ENCODE assay signal across 18 cellular contexts in the genomic region with DNA sequence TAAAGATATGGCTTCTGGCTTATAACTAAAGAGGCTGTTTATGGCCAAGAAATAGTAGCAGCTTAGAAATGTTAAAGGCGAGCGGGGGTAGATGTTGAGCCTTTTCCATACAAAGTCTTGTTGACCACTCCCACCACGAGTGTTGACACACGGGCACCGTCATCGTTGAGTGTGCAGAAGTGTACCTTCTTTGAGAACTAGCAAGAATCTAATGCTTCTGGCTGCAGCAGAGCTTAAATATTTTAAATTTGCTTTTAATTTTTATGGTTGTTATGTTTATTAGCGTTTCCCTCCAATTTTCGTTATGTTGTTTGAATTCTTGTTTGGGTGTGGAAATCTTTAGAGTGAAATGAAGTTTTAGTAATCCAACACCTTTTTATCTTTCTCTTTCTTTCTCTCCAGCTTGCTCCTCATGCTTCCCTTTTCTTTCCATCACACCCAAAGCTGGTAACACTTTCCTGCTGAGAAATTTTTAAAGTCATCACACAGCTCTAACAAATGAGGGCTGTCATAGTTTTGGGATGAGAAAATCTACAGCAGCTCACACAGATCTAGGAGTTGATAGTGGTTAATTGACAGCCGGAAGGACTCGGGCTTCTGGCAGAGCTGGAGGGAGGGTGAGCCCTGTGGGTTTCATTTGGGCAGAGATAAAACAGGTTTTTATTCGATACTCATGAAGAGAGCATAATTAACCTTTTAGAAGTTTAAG.
DNase-seq lines count a peak whose midpoint lies in the region; ATAC-seq, FAIRE-seq and TF ChIP-seq lines count a peak whose summit lies in the region.
"Had no signal": no experiment of that assay in that cellular context is flagged by ENCODE, and none has a peak within 500 bp of the region (broad histone marks: within the 10 kb centered on the region; RNA-seq: fewer than 3 reads in every experiment).

No MANE protein-coding gene starts in this region.

- no peak for TF ChIP-seq CTCF in bronchial epithelial cell (IDR thresholded peaks at IDR 0.05; ENCODE audit: insufficient read depth, low read length, severe bottlenecking)
- no peak for TF ChIP-seq CTCF in ovary (IDR thresholded peaks at IDR 0.05)

- peaks cover 8 to 9% of the 10 kb centered on the region in 2 donors for H3K9me3 Mint-ChIP-seq in effector memory CD8-positive, alpha-beta T cell
- H3K9me3 Mint-ChIP-seq: activated CD4-positive, alpha-beta T cell treated with anti-CD3 and anti-CD28 coated beads, Interleukin-2, amount 10 ng/mL, durations not matched to agents 7 days and 5 days had no signal

- H3K27ac ChIP-seq in ovary = no peak overlapping the region
- H3K27ac ChIP-seq: cardiac muscle cell, psoas muscle had no signal

- no peak overlapping the region for H3K4me3 Mint-ChIP-seq in effector memory CD8-positive, alpha-beta T cell
- H3K4me3 Mint-ChIP-seq: activated CD4-positive, alpha-beta T cell treated with anti-CD3 and anti-CD28 coated beads, Interleukin-2, amount 10 ng/mL, durations not matched to agents 7 days and 5 days; stimulated activated naive CD8-positive, alpha-beta T cell treated with anti-CD3 and anti-CD28 coated beads, Interleukin-15, Interleukin-2, amounts not matched to agents 100 ng/mL and 50 ng/mL, for 24 hours had no signal

- no peaks in the 10 kb centered on the region for H3K27me3 ChIP-seq in bronchial epithelial cell (ENCODE audit: control insufficient read depth, insufficient read depth, low read length)
- H3K27me3 ChIP-seq in ovary = no peaks in the 10 kb centered on the region
- H3K27me3 ChIP-seq: cardiac muscle cell had no signal

- H3K27me3 Mint-ChIP-seq in effector memory CD8-positive, alpha-beta T cell = no peaks in the 10 kb centered on the region
- H3K27me3 Mint-ChIP-seq: activated CD4-positive, alpha-beta T cell treated with anti-CD3 and anti-CD28 coated beads, Interleukin-2, amount 10 ng/mL, durations not matched to agents 7 days and 5 days; stimulated activated naive CD8-positive, alpha-beta T cell treated with anti-CD3 and anti-CD28 coated beads, Interleukin-15, Interleukin-2, amounts not matched to agents 100 ng/mL and 50 ng/mL, for 24 hours had no signal

- no peaks in the 10 kb centered on the region for H3K4me1 Mint-ChIP-seq in effector memory CD8-positive, alpha-beta T cell (ENCODE audit: low read depth in 2 of 2)

- no peaks in the 10 kb centered on the region for H3K4me1 ChIP-seq in ovary (ENCODE audit: insufficient read depth)

- H3K27ac Mint-ChIP-seq in effector memory CD8-positive, alpha-beta T cell = no peak overlapping the region
- H3K27ac Mint-ChIP-seq: activated CD4-positive, alpha-beta T cell treated with anti-CD3 and anti-CD28 coated beads, Interleukin-2, amount 10 ng/mL, durations not matched to agents 7 days and 5 days; stimulated activated naive CD8-positive, alpha-beta T cell treated with anti-CD3 and anti-CD28 coated beads, Interleukin-15, Interleukin-2, amounts not matched to agents 100 ng/mL and 50 ng/mL, for 24 hours had no signal

- H3K4me3 ChIP-seq in bronchial epithelial cell (ENCODE audit: low read depth, low read length) = no peak overlapping the region
- H3K4me3 ChIP-seq in ovary = peak overlapping the region; percentile 5
- H3K4me3 ChIP-seq: cardiac muscle cell, psoas muscle had no signal

- TF ChIP-seq EP300 in ovary (IDR thresholded peaks at IDR 0.05) = no peak

- no peaks in the 10 kb centered on the region for H3K9me3 ChIP-seq in ovary
- H3K9me3 ChIP-seq: psoas muscle had no signal

- intact Hi-C loops in ovary (cut with DNase I) = no loop called here

- H3K36me3 ChIP-seq in bronchial epithelial cell (ENCODE audit: control insufficient read depth, insufficient read depth, low read length) (no peaks in the 10 kb centered on the region), ovary (no peaks in the 10 kb centered on the region)
- H3K36me3 ChIP-seq: cardiac muscle cell had no signal

- H3K36me3 Mint-ChIP-seq in effector memory CD8-positive, alpha-beta T cell (ENCODE audit: insufficient read depth) = no peaks in the 10 kb centered on the region

- 10 to 16% (median 16%) methylated on average over 11 of the region's 11 CpGs for WGBS in ovary, 3 donors

- FAIRE-seq in bronchial epithelial cell (lab: Jason Lieb, UNC) = no peak
- FAIRE-seq: G401.6 had no signal

- no peak for TF ChIP-seq POLR2A in ovary (IDR thresholded peaks at IDR 0.05)

- peak; percentile 12 for DNase-seq in COLO829 (ENCODE audit: low spot score)
- peak; percentile 64 for DNase-seq in LHCN-M2 (ENCODE audit: low read depth)
- DNase-seq in bronchial epithelial cell (ENCODE audit: low read depth) = peak; percentile 72
- DNase-seq in ovary = peak in 2 of 5 donors; percentile 19 to 31
- no peak for DNase-seq in stimulated activated CD4-positive, alpha-beta T cell treated with anti-CD3 and anti-CD28 coated beads, Interleukin-2, amount 100 ng/mL, for 24 hours
- DNase-seq in effector memory CD8-positive, alpha-beta T cell = no peak
- DNase-seq: activated CD4-positive, alpha-beta T cell treated with anti-CD3 and anti-CD28 coated beads, Interleukin-2, amount 10 ng/mL, durations not matched to agents 7 days and 5 days; activated effector memory CD4-positive, alpha-beta T cell treated with Interleukin-2 at 50 U/mL for 16 hours; C1 segment of cervical spinal cord; NCI-H2029 treated with DMSO at 0.1 percent for 48 hours; psoas muscle; stimulated activated CD4-positive, alpha-beta T cell treated with anti-CD3 and anti-CD28 coated beads, Interleukin-4, amount 100 ng/mL, for 4 hours; T-helper 1 cell had no signal

- no peak for ATAC-seq in HG03039 (IDR thresholded peaks at IDR 0.05; ENCODE audit: unreplicated experiment)
- ATAC-seq in activated CD4-positive, CD25-positive, alpha-beta regulatory T cell treated with anti-CD3 and anti-CD28 coated beads, Interleukin-2, amount 50 U/mL, for 24 hours = no peak
- no peak for ATAC-seq in effector memory CD8-positive, alpha-beta T cell (replicated peaks)
- ATAC-seq: psoas muscle had no signal

Comparison
In these comparisons a context has a peak if more than half of its experiments do, and no peak if none do; other contexts are left out.
1. DNase-seq: peak in COLO829 (single experiment), LHCN-M2 (single experiment) and bronchial epithelial cell (single experiment); none in stimulated activated CD4-positive, alpha-beta T cell treated with anti-CD3 and anti-CD28 coated beads, Interleukin-2, amount 100 ng/mL, for 24 hours (0 of 2) and effector memory CD8-positive, alpha-beta T cell (0 of 3).